2 cellular contexts compared by ENCODE assay signal in genomic region chr2:177693658-177694334, GRCh38.
A peak's percentile ranks its signal among the peaks of the same experiment; 100 is the strongest.
TF ChIP-seq lines count a peak whose summit lies in the region.

No MANE protein-coding gene starts in this region.

TF ChIP-seq in K562, 482 proteins besides CTCF, POLR2A, EP300 and RAD21 (continued from another document and continues in another):
- peak; percentile 76; the same call in 1 of the 2 replicates for TF ChIP-seq ESRRA (IDR thresholded peaks at IDR 0.05; ENCODE audit: borderline replicate concordance, low read depth)
- TF ChIP-seq PHB2 (IDR thresholded peaks at IDR 0.05; ENCODE audit: low read depth), result no peak; the same call in 1 of the 2 replicates
- TF ChIP-seq CSDE1 (IDR thresholded peaks at IDR 0.05), result no peak
- no peak for TF ChIP-seq RBM17 (IDR thresholded peaks at IDR 0.05; ENCODE audit: borderline replicate concordance, low read depth, low read length)
- TF ChIP-seq MAFK (IDR thresholded peaks at IDR 0.05; ENCODE audit: low read length), result peak; percentile 72
- TF ChIP-seq TEAD2 (tag; IDR thresholded peaks at IDR 0.05), result no peak
- peak; percentile 24 to 49; a peak in 2 of 4 replicates for TF ChIP-seq MAZ (CRISPR knock-in tag; conservative IDR thresholded peaks at IDR 0.05 in 1 of 2, IDR thresholded peaks at IDR 0.05 in 1 of 2)
- no peak for TF ChIP-seq ELF1 (tag; IDR thresholded peaks at IDR 0.05)
- no peak for TF ChIP-seq ELK1 (CRISPR knock-in tag; IDR thresholded peaks at IDR 0.05)
- no peak for TF ChIP-seq BCL6 (CRISPR knock-in tag; IDR thresholded peaks at IDR 0.05)
- TF ChIP-seq MGA (IDR thresholded peaks at IDR 0.05), result no peak
- TF ChIP-seq EZH2 (IDR thresholded peaks at IDR 0.05; ENCODE audit: borderline replicate concordance, low read depth, low read length), result no peak

TF ChIP-seq in HepG2, 621 proteins besides CTCF, POLR2A, EP300 and RAD21 (continued from another document):
- TF ChIP-seq REST (IDR thresholded peaks at IDR 0.05; ENCODE audit: borderline replicate concordance in 1 of 2, low read depth in 1 of 2, low read length in 2 of 2), result no peak
TF ChIP-seq in HepG2: peak in this region for 4.
